ENCODE assay signal across 15 cellular contexts in genomic region chr7:112547916-112548315, GRCh38.
"Had no signal": no experiment of that assay in that cellular context is flagged by ENCODE, and none has a peak within 500 bp of the region (broad histone marks: within the 10 kb centered on the region; RNA-seq: fewer than 3 reads in every experiment).

No MANE protein-coding gene starts in this region.

- H3K4me1 Mint-ChIP-seq: activated naive CD8-positive, alpha-beta T cell treated with anti-CD3 and anti-CD28 coated beads, Interleukin-2, amount 10 ng/mL, durations not matched to agents 7 days and 5 days; nephron progenitor cell; T-cell had no signal

- H3K4me3 ChIP-seq: thoracic aorta had no signal

- H3K27ac ChIP-seq: thoracic aorta had no signal

- ATAC-seq: activated CD4-positive, CD25-positive, alpha-beta regulatory T cell treated with anti-CD3 and anti-CD28 coated beads, Interleukin-2, amount 50 U/mL, for 24 hours; esophagus mucosa; T-cell had no signal

- H3K36me3 Mint-ChIP-seq: activated naive CD8-positive, alpha-beta T cell treated with anti-CD3 and anti-CD28 coated beads, Interleukin-2, amount 10 ng/mL, durations not matched to agents 7 days and 5 days; T-cell had no signal

- H3K9me3 Mint-ChIP-seq: activated naive CD8-positive, alpha-beta T cell treated with anti-CD3 and anti-CD28 coated beads, Interleukin-2, amount 10 ng/mL, durations not matched to agents 7 days and 5 days; T-cell had no signal

- H3K4me3 Mint-ChIP-seq: activated naive CD8-positive, alpha-beta T cell treated with anti-CD3 and anti-CD28 coated beads, Interleukin-2, amount 10 ng/mL, durations not matched to agents 7 days and 5 days; nephron progenitor cell; T-cell had no signal

- H3K9me3 ChIP-seq: thoracic aorta had no signal

- DNase-seq: activated CD4-positive, alpha-beta T cell treated with anti-CD3 and anti-CD28 coated beads, Interleukin-2, amount 50 U/mL, for 1 hour; activated CD8-positive, alpha-beta memory T cell treated with anti-CD3 and anti-CD28 coated beads for 24 hours; activated naive CD4-positive, alpha-beta T cell; activated naive CD8-positive, alpha-beta T cell treated with anti-CD3 and anti-CD28 coated beads, Interleukin-2, amount 10 ng/mL, durations not matched to agents 7 days and 5 days; aorta; hippocampal formation; kidney; nephron progenitor cell; stimulated activated CD4-positive, alpha-beta T cell treated with anti-CD3 and anti-CD28 coated beads, Interleukin-12 subunit alpha, Interleukin-12 subunit beta, amount 100 ng/mL, for 4 hours; stimulated activated CD4-positive, alpha-beta T cell treated with anti-CD3 and anti-CD28 coated beads, Interleukin-2, amount 100 ng/mL, for 24 hours; T-cell; T-helper 9 cell had no signal

- H3K36me3 ChIP-seq: thoracic aorta had no signal
